ENCODE assay signal across 8 cellular contexts in genomic region chr18:63160172-63160995, GRCh38.
A peak's percentile ranks its signal among the peaks of the same experiment; 100 is the strongest.
DNase-seq lines count a peak whose midpoint lies in the region; ATAC-seq and TF ChIP-seq lines count a peak whose summit lies in the region.

No MANE protein-coding gene starts in this region.

- CTCF ChIA-PET in SK-N-SH (lab: Yijun Ruan, JAX): no interaction called here

- peaks cover 91% of the 10 kb centered on the region for H3K4me1 Mint-ChIP-seq in central memory CD8-positive, alpha-beta T cell

- no peaks in the 10 kb centered on the region for H4K20me1 ChIP-seq in SK-N-SH (ENCODE audit: insufficient read depth)

- no peaks in the 10 kb centered on the region for H3K79me2 ChIP-seq in SK-N-SH (ENCODE audit: insufficient read depth)

- no peaks in the 10 kb centered on the region for H3K9me2 ChIP-seq in SK-N-SH

- no peak for ATAC-seq in GM18505 (IDR thresholded peaks at IDR 0.05; ENCODE audit: unreplicated experiment)
- ATAC-seq in central memory CD8-positive, alpha-beta T cell (replicated peaks; ENCODE audit: extremely low read depth, poor library complexity, severe bottlenecking): no peak
- no peak for ATAC-seq in HG03571 (IDR thresholded peaks at IDR 0.05; ENCODE audit: unreplicated experiment)
- ATAC-seq in GM21723 (IDR thresholded peaks at IDR 0.05; ENCODE audit: unreplicated experiment): no peak

- intact Hi-C loops in spleen (cut with DNase I; ENCODE audit: low total_unique reads): no loop called here

- H3K9me3 ChIP-seq in SK-N-SH: no peaks in the 10 kb centered on the region
- no peaks in the 10 kb centered on the region for H3K9me3 ChIP-seq in spleen

- H3K36me3 ChIP-seq in SK-N-SH (replicated peaks in 1 of 2; ENCODE audit: control insufficient read depth in 1 of 2, insufficient read depth in 2 of 2, low read length in 1 of 2): no peaks in the 10 kb centered on the region
- no peaks in the 10 kb centered on the region for H3K36me3 ChIP-seq in spleen

- H3F3A ChIP-seq in SK-N-SH (replicated peaks; ENCODE audit: insufficient read depth): peaks cover 6% of the 10 kb centered on the region

- H3K27me3 ChIP-seq in SK-N-SH (ENCODE audit: insufficient read depth) (no peaks in the 10 kb centered on the region), spleen (replicated peaks in 1 of 7) (no peaks in the 10 kb centered on the region)

- H3K4me3 ChIP-seq in SK-N-SH (ENCODE audit: low read depth in 2 of 2, low read length in 1 of 2) (no peak overlapping the region), spleen (no peak overlapping the region)

- peak; percentile 17 for TF ChIP-seq POLR2A in GM18505 (IDR thresholded peaks at IDR 0.05; ENCODE audit: borderline replicate concordance, extremely low read depth, insufficient read depth, insufficient read length)
- TF ChIP-seq POLR2A in spleen (IDR thresholded peaks at IDR 0.05): no peak

- H3K4me2 ChIP-seq in SK-N-SH: no peak overlapping the region

- no peak overlapping the region for H3K9ac ChIP-seq in SK-N-SH

- TF ChIP-seq CTCF in SK-N-SH (IDR thresholded peaks at IDR 0.05): no peak
- TF ChIP-seq CTCF in spleen (IDR thresholded peaks at IDR 0.05 in 8 of 11, conservative IDR thresholded peaks at IDR 0.05 in 3 of 11): no peak

- DNase-seq in SK-N-SH (no peak), spleen (peak; percentile 83), kidney tubule cell (ENCODE audit: low spot score) (no peak), NCI-H446 treated with DMSO at 0.1 percent for 48 hours (lab: John Stamatoyannopoulos, UW) (no peak)
- no peak for DNase-seq in central memory CD8-positive, alpha-beta T cell (ENCODE audit: low spot score in 2 of 2)

- H3K36me3 Mint-ChIP-seq in central memory CD8-positive, alpha-beta T cell (ENCODE audit: insufficient read depth): peaks cover 25% of the 10 kb centered on the region

- H3K4me3 Mint-ChIP-seq in central memory CD8-positive, alpha-beta T cell: peak overlapping the region; percentile 76

- H3K27me3 Mint-ChIP-seq in central memory CD8-positive, alpha-beta T cell: no peaks in the 10 kb centered on the region

- H3K4me1 ChIP-seq in SK-N-SH (ENCODE audit: control insufficient read depth in 1 of 2, insufficient read depth in 2 of 2, low read depth in 1 of 2, low read length in 1 of 2) (peaks cover 11 to 39% of the 10 kb centered on the region in 2 experiments; a peak in 2 of 4 replicates), spleen (peaks cover 51 to 94% (median 85%) of the 10 kb centered on the region in 6 donors)

- H3K27ac ChIP-seq in SK-N-SH (ENCODE audit: low read depth in 2 of 2, low read length in 1 of 2) (peak overlapping the region; percentile 79 to 83; a peak in 3 of 4 replicates), spleen (peak overlapping the region; percentile 73 to 94 (median 88))

- POLR2A ChIA-PET in SK-N-SH (lab: Yijun Ruan, JAX): no interaction called here

- no peak overlapping the region for H2AFZ ChIP-seq in SK-N-SH (ENCODE audit: low read depth)

- no peak for TF ChIP-seq EP300 in SK-N-SH (IDR thresholded peaks at IDR 0.05; ENCODE audit: borderline replicate concordance in 1 of 2, low read depth in 1 of 2, low read length in 1 of 2)

- peak overlapping the region; percentile 89 for H3K27ac Mint-ChIP-seq in central memory CD8-positive, alpha-beta T cell (ENCODE audit: low read depth)

- 93% methylated on average over 13 of the region's 13 CpGs for WGBS in SK-N-SH (ENCODE audit: low lambda C conversion rate)
- 64 to 75% (median 67%) methylated on average over 13 of the region's 13 CpGs for WGBS in spleen, 5 donors

- TF ChIP-seq RAD21 in SK-N-SH (IDR thresholded peaks at IDR 0.05; ENCODE audit: low read length): no peak

- no peaks in the 10 kb centered on the region for H3K9me3 Mint-ChIP-seq in central memory CD8-positive, alpha-beta T cell

TF ChIP-seq in SK-N-SH, 30 proteins besides CTCF, POLR2A, EP300 and RAD21:
- TF ChIP-seq PBX3 (IDR thresholded peaks at IDR 0.05): no peak
- no peak for TF ChIP-seq GABPA (IDR thresholded peaks at IDR 0.05; ENCODE audit: low read depth)
- TF ChIP-seq POLR2AphosphoS5 (IDR thresholded peaks at IDR 0.05; ENCODE audit: low read depth, low read length): no peak
- TF ChIP-seq TAF1 (IDR thresholded peaks at IDR 0.05; ENCODE audit: borderline replicate concordance, low read depth, low read length): no peak
- TF ChIP-seq SIN3A (IDR thresholded peaks at IDR 0.05; ENCODE audit: borderline replicate concordance, low read depth, low read length): no peak
- TF ChIP-seq NRF1 (IDR thresholded peaks at IDR 0.05; ENCODE audit: low read depth, low read length): no peak
- no peak for TF ChIP-seq RXRA (IDR thresholded peaks at IDR 0.05; ENCODE audit: borderline replicate concordance, low read depth)
- TF ChIP-seq NFIC (IDR thresholded peaks at IDR 0.05; ENCODE audit: borderline replicate concordance): no peak
- no peak for TF ChIP-seq ELF1 (IDR thresholded peaks at IDR 0.05)
- TF ChIP-seq FOXM1 (IDR thresholded peaks at IDR 0.05; ENCODE audit: low read depth): no peak
- TF ChIP-seq, protein P1, sequence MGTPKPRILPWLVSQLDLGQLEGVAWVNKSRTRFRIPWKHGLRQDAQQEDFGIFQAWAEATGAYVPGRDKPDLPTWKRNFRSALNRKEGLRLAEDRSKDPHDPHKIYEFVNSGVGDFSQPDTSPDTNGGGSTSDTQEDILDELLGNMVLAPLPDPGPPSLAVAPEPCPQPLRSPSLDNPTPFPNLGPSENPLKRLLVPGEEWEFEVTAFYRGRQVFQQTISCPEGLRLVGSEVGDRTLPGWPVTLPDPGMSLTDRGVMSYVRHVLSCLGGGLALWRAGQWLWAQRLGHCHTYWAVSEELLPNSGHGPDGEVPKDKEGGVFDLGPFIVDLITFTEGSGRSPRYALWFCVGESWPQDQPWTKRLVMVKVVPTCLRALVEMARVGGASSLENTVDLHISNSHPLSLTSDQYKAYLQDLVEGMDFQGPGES (IDR thresholded peaks at IDR 0.05; ENCODE audit: low read depth, low read length): no peak
- no peak for TF ChIP-seq ZBTB33 (IDR thresholded peaks at IDR 0.05; ENCODE audit: borderline replicate concordance, low read depth)
- TF ChIP-seq GATA2 (CRISPR knock-in tag; IDR thresholded peaks at IDR 0.05): no peak
